In the genomic region with DNA sequence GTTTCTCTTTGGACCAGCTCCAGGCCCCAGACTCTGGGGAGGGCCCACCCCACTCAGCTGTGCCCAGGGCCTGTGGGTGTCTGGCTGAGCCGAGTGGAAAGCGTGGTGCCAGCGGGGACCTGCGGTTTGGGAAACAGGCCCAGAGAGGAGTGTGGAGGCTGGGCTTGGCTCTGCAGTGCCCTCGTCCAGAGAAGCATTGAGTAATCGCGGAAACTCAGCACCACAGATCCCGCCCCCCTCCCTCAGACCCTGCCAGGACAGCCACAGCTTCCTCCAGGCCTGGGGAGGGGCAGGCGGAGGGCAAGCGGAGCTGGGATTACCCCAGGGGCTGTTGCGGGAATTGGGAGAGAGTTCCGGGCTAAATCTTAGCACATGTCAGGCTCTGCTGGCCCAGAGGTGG, we compare ENCODE assay signal across 7 cellular contexts. TPM values are rescaled to one million over a fixed set of nuclear protein-coding genes. Genes with fewer than 3 reads are reported as not detected.
DNase-seq lines count a peak whose midpoint lies in the region; ATAC-seq and TF ChIP-seq lines count a peak whose summit lies in the region.

No MANE protein-coding gene starts in this region.

- peak overlapping the region; percentile 90 to 97 (median 95) for H3K27ac ChIP-seq in gastrocnemius medialis

- H3K4me1 ChIP-seq in gastrocnemius medialis = peaks cover 44 to 47% of the 10 kb centered on the region in 2 donors

- H3K27me3 ChIP-seq in gastrocnemius medialis = no peaks in the 10 kb centered on the region

- DNase-seq in HT-29 (ENCODE audit: low spot score) = peak; percentile 43
- peak; percentile 96 for DNase-seq in amniotic epithelial cell (ENCODE audit: low read depth)
- DNase-seq in left ventricle myocardium superior = peak; percentile 91
- DNase-seq in gastrocnemius medialis = peak; percentile 92 to 97
- DNase-seq in activated CD8-positive, alpha-beta memory T cell treated with anti-CD3 and anti-CD28 coated beads for 24 hours = no peak

- TF ChIP-seq POLR2A in gastrocnemius medialis (IDR thresholded peaks at IDR 0.05) = peak; percentile 77 to 81

- intact Hi-C loops in left ventricle myocardium superior (cut with micrococcal nuclease) = loop anchor here (5.0 kb wide), 1 partner anchor 50 kb away; the partner anchor contains the start of gene SLC43A2
- intact Hi-C loops in gastrocnemius medialis (cut with DNase I; ENCODE audit: low total_unique reads) = loop anchor here (1.0 to 10.0 kb wide), 4 partner anchors 13 to 468 kb away; partner anchors contain the start of gene OVCA2

- no peak for TF ChIP-seq CTCF in gastrocnemius medialis (IDR thresholded peaks at IDR 0.05 in 4 of 5, conservative IDR thresholded peaks at IDR 0.05 in 1 of 5)

- ATAC-seq in left ventricle myocardium superior (peak; percentile 90), gastrocnemius medialis (peak; percentile 88 to 89), GM19455 (IDR thresholded peaks at IDR 0.05; ENCODE audit: unreplicated experiment) (no peak), HG03175 (IDR thresholded peaks at IDR 0.05; ENCODE audit: unreplicated experiment) (no peak)

- no peaks in the 10 kb centered on the region for H3K9me3 ChIP-seq in gastrocnemius medialis

- peak overlapping the region in 1 of 4 donors; percentile 24 for H3K4me3 ChIP-seq in gastrocnemius medialis

- in situ Hi-C loops in gastrocnemius medialis (cut with MboI; ENCODE audit: low sequenced_read_pairs in 4 of 4) = loop anchor here in 2 of 4 donors (5.0 to 10.0 kb wide), 2 partner anchors 55 to 58 kb away; no protein-coding TSS in a partner anchor

- peaks cover 0 to 4% of the 10 kb centered on the region in 2 donors for H3K36me3 ChIP-seq in gastrocnemius medialis

RNA-seq across cellular contexts. Expression of gene PITPNA, which starts 14.6 kb away (rescaled TPM):
- 15.9 and 23.1 TPM in 2 replicates for total RNA-seq in HT-29 (2014; rRNA removed; shearing (Covaris generic))
- total RNA-seq in left ventricle myocardium superior = 52.6 TPM
- total RNA-seq in gastrocnemius medialis = 10 to 100 TPM in 3 of 4 donors, 1 to 10 TPM in 1; 9.4 to 24.3 (median 19.6) TPM

RNA-seq across cellular contexts. Expression of gene SLC43A2, which starts 51.4 kb away (rescaled TPM):
- total RNA-seq in HT-29 (2014; rRNA removed; shearing (Covaris generic)) = 22.4 and 34.0 TPM in 2 replicates
- total RNA-seq in left ventricle myocardium superior (3.1 TPM), gastrocnemius medialis (10 to 100 TPM; 26.9 to 96.9 (median 55.2) TPM)

Comparison
In these comparisons a context has a peak if more than half of its experiments do, and no peak if none do; other contexts are left out.
1. ATAC-seq: peak in left ventricle myocardium superior (single experiment) and gastrocnemius medialis (2 of 2); none in GM19455 (single experiment) and HG03175 (single experiment).